ENCODE assay signal across 14 cellular contexts in the genomic region with DNA sequence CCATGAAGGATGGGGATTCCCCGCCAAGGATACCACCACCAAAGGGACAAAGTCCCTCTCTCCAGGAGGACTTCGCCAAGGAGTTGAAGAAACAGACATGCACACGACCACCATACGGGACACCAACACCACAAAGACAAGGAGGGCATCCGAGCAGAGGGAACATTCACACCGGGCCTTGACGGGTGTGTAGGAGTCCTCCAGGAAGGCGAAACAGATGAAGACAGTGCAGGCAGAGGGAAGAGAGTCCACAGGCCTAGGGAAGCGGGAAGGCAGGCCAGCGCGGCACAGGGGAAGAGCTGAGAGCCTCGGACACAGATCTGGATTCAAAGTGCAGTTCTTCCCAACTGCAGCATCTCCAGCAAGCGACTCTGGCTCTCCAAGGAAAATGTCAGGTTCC. TPM values are rescaled to one million over a fixed set of nuclear protein-coding genes. Genes with fewer than 3 reads are reported as not detected.
A peak's percentile ranks its signal among the peaks of the same experiment; 100 is the strongest.
DNase-seq lines count a peak whose midpoint lies in the region; FAIRE-seq and TF ChIP-seq lines count a peak whose summit lies in the region.
"Had no signal": no experiment of that assay in that cellular context is flagged by ENCODE, and none has a peak within 500 bp of the region (broad histone marks: within the 10 kb centered on the region; RNA-seq: fewer than 3 reads in every experiment).

No MANE protein-coding gene starts in this region.

- DNase-seq in GM12891 (ENCODE audit: insufficient read length, low spot score) (no peak), neuronal stem cell (ENCODE audit: low spot score) (no peak), GM19240 (ENCODE audit: insufficient read length, low spot score) (no peak), HuH-7.5 (ENCODE audit: low spot score) (no peak), MV-4-11 (lab: John Stamatoyannopoulos, UW) (no peak)
- no peak for DNase-seq in activated naive CD8-positive, alpha-beta T cell treated with anti-CD3 and anti-CD28 coated beads for 36 hours
- DNase-seq: activated CD4-positive, alpha-beta T cell treated with anti-CD3 and anti-CD28 coated beads, Interleukin-2, amount 50 U/mL, for 48 hours; amniotic stem cell; NCI-H1930; NCI-H524 treated with DMSO at 0.1 percent for 48 hours had no signal

- peaks cover 0 to 51% (median 15%) of the 10 kb centered on the region in 11 experiments; a peak in 17 of 22 replicates for H3K9me3 ChIP-seq in BLaER1 treated with 17β-estradiol and CSF1 and Interleukin-3, amounts not matched to agents 10 nM and 100 nM (replicated peaks in 1 of 11)
- peaks cover 2 to 32% of the 10 kb centered on the region in 2 donors for H3K9me3 ChIP-seq in neuronal stem cell (replicated peaks in 1 of 2; ENCODE audit: control insufficient read depth in 2 of 2, insufficient read depth in 1 of 2, low read depth in 1 of 2, low read length in 2 of 2)
- H3K9me3 ChIP-seq: colonic mucosa had no signal

- H2BK5ac ChIP-seq in neuronal stem cell (ENCODE audit: low read length), result no peak overlapping the region

- no peak overlapping the region for H3K18ac ChIP-seq in neuronal stem cell (ENCODE audit: low read length)

- peaks cover 0 to 75% (median 53%) of the 10 kb centered on the region in 11 experiments; a peak in 18 of 22 replicates for H3K36me3 ChIP-seq in BLaER1 treated with 17β-estradiol and CSF1 and Interleukin-3, amounts not matched to agents 10 nM and 100 nM
- H3K36me3 ChIP-seq in neuronal stem cell (replicated peaks in 1 of 2; ENCODE audit: control insufficient read depth in 2 of 2, insufficient read depth in 2 of 2, low read length in 2 of 2), result peaks cover 12 to 83% of the 10 kb centered on the region in 2 donors
- H3K36me3 ChIP-seq: colonic mucosa, HAP-1 had no signal

- H4K8ac ChIP-seq in neuronal stem cell (ENCODE audit: low read depth, low read length), result no peak overlapping the region

- peak; percentile 84 for FAIRE-seq in GM12891 (lab: Jason Lieb, UNC)
- FAIRE-seq: RCC 7860 had no signal

- H3K4me1 ChIP-seq in BLaER1 treated with 17β-estradiol and CSF1 and Interleukin-3, amounts not matched to agents 10 nM and 100 nM, result peaks cover 84 to 97% (median 96%) of the 10 kb centered on the region in 10 experiments
- H3K4me1 ChIP-seq in neuronal stem cell (ENCODE audit: control insufficient read depth in 2 of 2, insufficient read depth in 1 of 2, low read depth in 1 of 2, low read length in 2 of 2), result peaks cover 17 to 23% of the 10 kb centered on the region in 2 donors
- H3K4me1 ChIP-seq: colonic mucosa, HAP-1 had no signal

- H3K79me1 ChIP-seq in neuronal stem cell (ENCODE audit: low read depth, low read length), result peaks cover 4% of the 10 kb centered on the region

- H3K4me3 ChIP-seq in BLaER1 treated with 17β-estradiol and CSF1 and Interleukin-3, amounts not matched to agents 10 nM and 100 nM, result peak overlapping the region in 6 of 10 experiments; percentile 24 to 51 (median 34); a peak in 9 of 20 replicates
- peak overlapping the region in 1 of 2 donors; percentile 26 for H3K4me3 ChIP-seq in neuronal stem cell (ENCODE audit: low read length in 2 of 2)
- H3K4me3 ChIP-seq: colonic mucosa, HAP-1 had no signal

- H3K4me1 Mint-ChIP-seq in activated naive CD8-positive, alpha-beta T cell treated with anti-CD3 and anti-CD28 coated beads for 36 hours, result peaks cover 89% of the 10 kb centered on the region

- H3K27me3 ChIP-seq in BLaER1 treated with 17β-estradiol and CSF1 and Interleukin-3, amounts not matched to agents 10 nM and 100 nM, result no peaks in the 10 kb centered on the region
- H3K27me3 ChIP-seq in neuronal stem cell (ENCODE audit: control insufficient read depth in 3 of 3, insufficient read depth in 3 of 3, low read depth in 1 of 3, low read length in 3 of 3), result no peaks in the 10 kb centered on the region
- H3K27me3 ChIP-seq: colonic mucosa had no signal

- peaks cover 4 to 83% (median 65%) of the 10 kb centered on the region in 11 experiments; a peak in 20 of 22 replicates for H4K20me1 ChIP-seq in BLaER1 treated with 17β-estradiol and CSF1 and Interleukin-3, amounts not matched to agents 10 nM and 100 nM

- no peak overlapping the region for H3K23ac ChIP-seq in neuronal stem cell (ENCODE audit: low read depth, low read length, poor library complexity)

- H2BK15ac ChIP-seq in neuronal stem cell (ENCODE audit: low read length), result no peak overlapping the region

- H3K4ac ChIP-seq in neuronal stem cell (ENCODE audit: low read length), result no peak overlapping the region

- peak overlapping the region in 8 of 11 experiments; percentile 22 to 65 (median 48); a peak in 12 of 22 replicates for H3K9ac ChIP-seq in BLaER1 treated with 17β-estradiol and CSF1 and Interleukin-3, amounts not matched to agents 10 nM and 100 nM
- H3K9ac ChIP-seq in neuronal stem cell (ENCODE audit: low read depth, low read length, poor library complexity), result peak overlapping the region; percentile 24

- peak overlapping the region; percentile 23 for H3K4me3 Mint-ChIP-seq in activated naive CD8-positive, alpha-beta T cell treated with anti-CD3 and anti-CD28 coated beads for 36 hours

- no peak overlapping the region for H2BK120ac ChIP-seq in neuronal stem cell (ENCODE audit: low read depth, low read length)

- peak overlapping the region; percentile 77 to 99 (median 94) for H3K4me2 ChIP-seq in BLaER1 treated with 17β-estradiol and CSF1 and Interleukin-3, amounts not matched to agents 10 nM and 100 nM
- H3K4me2 ChIP-seq in neuronal stem cell (ENCODE audit: insufficient read depth, low read length, poor library complexity, severe bottlenecking), result no peak overlapping the region

- no peaks in the 10 kb centered on the region for H3K9me3 Mint-ChIP-seq in activated naive CD8-positive, alpha-beta T cell treated with anti-CD3 and anti-CD28 coated beads for 36 hours

- no peaks in the 10 kb centered on the region for H3K27me3 Mint-ChIP-seq in activated naive CD8-positive, alpha-beta T cell treated with anti-CD3 and anti-CD28 coated beads for 36 hours

- no peak overlapping the region for H3K14ac ChIP-seq in neuronal stem cell (ENCODE audit: low read length)

- H2AK5ac ChIP-seq in neuronal stem cell (ENCODE audit: low read depth, low read length), result no peak overlapping the region

- peak overlapping the region; percentile 81 for H3K27ac Mint-ChIP-seq in activated naive CD8-positive, alpha-beta T cell treated with anti-CD3 and anti-CD28 coated beads for 36 hours

- H2AFZ ChIP-seq in neuronal stem cell (ENCODE audit: low read length), result no peak overlapping the region

- TF ChIP-seq POLR2A in GM12891 (IDR thresholded peaks at IDR 0.05; ENCODE audit: low read depth, low read length), result no peak

- peak overlapping the region in 10 of 11 experiments; percentile 39 to 94 (median 72); a peak in 19 of 22 replicates for H3K27ac ChIP-seq in BLaER1 treated with 17β-estradiol and CSF1 and Interleukin-3, amounts not matched to agents 10 nM and 100 nM
- no peak overlapping the region for H3K27ac ChIP-seq in neuronal stem cell (replicated peaks; ENCODE audit: low read length)

- H4K91ac ChIP-seq in neuronal stem cell (ENCODE audit: low read depth, low read length, poor library complexity), result no peak overlapping the region

- H2BK12ac ChIP-seq in neuronal stem cell (ENCODE audit: low read length), result no peak overlapping the region

- H3K36me3 Mint-ChIP-seq in activated naive CD8-positive, alpha-beta T cell treated with anti-CD3 and anti-CD28 coated beads for 36 hours, result peaks cover 86% of the 10 kb centered on the region

- WGBS in neuronal stem cell (ENCODE audit: extremely low coverage in 2 of 2, insufficient read length in 2 of 2, insufficient replicate concordance in 1 of 2), 2 donors, result no CpG with 5 or more reads among the region's 13 CpGs

TF ChIP-seq in GM12891, 5 proteins besides CTCF, POLR2A, EP300 and RAD21:
- TF ChIP-seq POU2F2 (IDR thresholded peaks at IDR 0.05; ENCODE audit: low read depth, low read length) (no peak), SPI1 (IDR thresholded peaks at IDR 0.05; ENCODE audit: low read depth, low read length) (no peak), TAF1 (IDR thresholded peaks at IDR 0.05; ENCODE audit: low read depth, low read length) (no peak), PAX5 (IDR thresholded peaks at IDR 0.05; ENCODE audit: insufficient read depth, low read length, severe bottlenecking) (no peak), POLR2AphosphoS5 (IDR thresholded peaks at IDR 0.05; ENCODE audit: low read depth, low read length) (no peak)

RNA-seq across cellular contexts. Expression of a gene that starts 10.8 kb away (rescaled TPM):
- 283 TPM for polyA plus RNA-seq in GM12891 (2012; ENCODE audit: low read depth, missing spikeins)
- 100 to 1,000 TPM; 588 to 605 TPM for total RNA-seq in activated naive CD8-positive, alpha-beta T cell treated with anti-CD3 and anti-CD28 coated beads for 36 hours
- polyA plus RNA-seq in neuronal stem cell (2013, experiment 1 of 2), result 222 TPM
- 221 TPM for polyA plus RNA-seq in neuronal stem cell (2013, experiment 2 of 2)

RNA-seq across cellular contexts. Expression of a gene that starts 41.2 kb away (rescaled TPM):
- polyA plus RNA-seq in GM12891 (2012; ENCODE audit: low read depth, missing spikeins), result 18.6 TPM
- total RNA-seq in activated naive CD8-positive, alpha-beta T cell treated with anti-CD3 and anti-CD28 coated beads for 36 hours, result 10 to 100 TPM; 32.6 to 34.8 TPM
- polyA plus RNA-seq in neuronal stem cell (2013, experiment 1 of 2), result 7.4 TPM
- polyA plus RNA-seq in neuronal stem cell (2013, experiment 2 of 2), result 8.0 TPM
